Comparison of ENCODE assay signal across 8 cellular contexts in the genomic region with DNA sequence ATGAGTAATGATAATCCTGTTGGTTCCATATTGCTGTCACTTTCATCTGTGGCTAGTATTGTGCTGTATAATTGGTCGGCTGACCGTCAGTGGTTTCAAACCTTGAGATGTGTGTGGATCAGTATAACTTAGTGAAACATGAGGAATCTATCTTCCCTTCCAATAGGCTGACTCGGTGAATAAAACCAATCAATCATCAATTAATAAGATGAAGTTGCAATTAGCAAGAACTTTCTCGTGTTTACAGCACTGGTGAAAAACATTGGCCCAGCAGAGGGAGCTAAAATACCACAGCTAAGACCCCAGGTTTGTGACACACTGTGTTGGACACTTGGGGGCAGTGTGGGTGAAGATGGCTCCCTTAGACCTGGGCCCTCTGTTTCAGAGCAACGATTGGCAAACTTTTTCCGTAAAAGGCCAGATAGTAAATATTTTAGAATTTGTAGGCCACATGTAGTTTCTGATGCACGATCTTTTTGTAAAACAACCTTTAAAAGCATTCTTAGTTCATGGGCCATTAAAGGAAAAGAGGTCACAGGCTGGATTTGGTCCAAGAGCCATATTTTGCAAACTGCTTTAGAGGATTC. TPM values are rescaled to one million over a fixed set of nuclear protein-coding genes. Genes with fewer than 3 reads are reported as not detected.
DNase-seq lines count a peak whose midpoint lies in the region; ATAC-seq, FAIRE-seq and TF ChIP-seq lines count a peak whose summit lies in the region.

No MANE protein-coding gene starts in this region.

- H3K9me3 ChIP-seq in H1 (ENCODE audit: insufficient read depth in 2 of 2, low read depth in 1 of 2, low read length in 1 of 2), result no peaks in the 10 kb centered on the region

- H3K4me1 Mint-ChIP-seq in activated CD4-positive, alpha-beta memory T cell treated with anti-CD3 and anti-CD28 coated beads, Interleukin-2, amount 10 ng/mL, durations not matched to agents 7 days and 5 days, result peaks cover 25% of the 10 kb centered on the region

- CTCF ChIA-PET in activated CD4-positive, alpha-beta memory T cell treated with anti-CD3 and anti-CD28 coated beads, Interleukin-2, amount 10 ng/mL, durations not matched to agents 7 days and 5 days (lab: Charles Lee), result interaction anchor here (0.6 to 5.8 kb wide), 13 partner anchors 15 to 392 kb away, joined by 3 to 48 read pairs (median 3); partner anchors contain the start of gene AGBL3
- CTCF ChIA-PET in H1 (lab: Charles Lee; ENCODE audit: partially characterized antibody), result interaction anchor here (0.8 to 6.5 kb wide), 35 partner anchors 9 to 364 kb away, joined by 3 to 171 read pairs (median 7); no protein-coding TSS in a partner anchor

- H3K27me3 Mint-ChIP-seq in activated CD4-positive, alpha-beta memory T cell treated with anti-CD3 and anti-CD28 coated beads, Interleukin-2, amount 10 ng/mL, durations not matched to agents 7 days and 5 days, result peaks cover 17% of the 10 kb centered on the region

- no peak overlapping the region for H3K56ac ChIP-seq in H1 (replicated peaks; ENCODE audit: insufficient read length, low read depth, low read length)

- H3K27me3 ChIP-seq in H1 (replicated peaks in 1 of 4; ENCODE audit: control insufficient read depth in 3 of 4, extremely low read depth in 1 of 4, insufficient read depth in 3 of 4, low read length in 3 of 4), result no peaks in the 10 kb centered on the region

- H3K36me3 ChIP-seq in H1 (ENCODE audit: control insufficient read depth in 2 of 4, insufficient read depth in 4 of 4, low read length in 3 of 4), result no peaks in the 10 kb centered on the region

- H3K9me3 Mint-ChIP-seq in activated CD4-positive, alpha-beta memory T cell treated with anti-CD3 and anti-CD28 coated beads, Interleukin-2, amount 10 ng/mL, durations not matched to agents 7 days and 5 days, result no peaks in the 10 kb centered on the region

- no peak overlapping the region for H3K14ac ChIP-seq in H1 (ENCODE audit: insufficient read length)

- TF ChIP-seq CTCF in H1 (IDR thresholded peaks at IDR 0.05; ENCODE audit: control extremely low read depth in 1 of 3, insufficient read depth in 1 of 3, low read depth in 1 of 3, low read length in 3 of 3), result peak; percentile 80 to 100 (median 99)

- POLR2A ChIA-PET in activated CD4-positive, alpha-beta memory T cell treated with anti-CD3 and anti-CD28 coated beads, Interleukin-2, amount 10 ng/mL, durations not matched to agents 7 days and 5 days (lab: Charles Lee), result interaction anchor here (1.2 kb wide), 1 partner anchor 54 kb away, joined by 5 read pairs; no protein-coding TSS in a partner anchor
- POLR2A ChIA-PET in H1 (lab: Charles Lee; ENCODE audit: partially characterized antibody), result interaction anchor here (1.9 kb wide), 1 partner anchor 54 kb away, joined by 9 read pairs; no protein-coding TSS in a partner anchor

- no peak overlapping the region for H3K4me3 Mint-ChIP-seq in activated CD4-positive, alpha-beta memory T cell treated with anti-CD3 and anti-CD28 coated beads, Interleukin-2, amount 10 ng/mL, durations not matched to agents 7 days and 5 days

- no peak overlapping the region for H4K8ac ChIP-seq in H1 (ENCODE audit: extremely low read depth, insufficient read depth, low read length)

- H3K4ac ChIP-seq in H1 (replicated peaks; ENCODE audit: insufficient read length, low read depth, low read length), result no peak overlapping the region

- no peaks in the 10 kb centered on the region for H4K20me1 ChIP-seq in H1 (replicated peaks in 1 of 2; ENCODE audit: control insufficient read depth in 1 of 2, insufficient read depth in 2 of 2, low read length in 2 of 2)

- no peak overlapping the region for H2BK15ac ChIP-seq in H1 (ENCODE audit: low read length)

- H3K4me2 ChIP-seq in H1 (ENCODE audit: insufficient read depth in 1 of 2, low read depth in 2 of 2, low read length in 2 of 2), result no peak overlapping the region

- no peak overlapping the region for H2AK5ac ChIP-seq in H1 (ENCODE audit: low read depth, low read length)

- TF ChIP-seq POLR2A in H1 (IDR thresholded peaks at IDR 0.05; ENCODE audit: control extremely low read depth in 1 of 2, low read depth in 2 of 2, low read length in 2 of 2), result no peak

- H3K18ac ChIP-seq in H1 (ENCODE audit: extremely low read depth, low read length), result no peak overlapping the region

- WGBS in H1 (ENCODE audit: extremely low coverage in 1 of 2, insufficient coverage in 1 of 2, insufficient read length in 1 of 2, insufficient replicate concordance in 2 of 2, low coverage in 1 of 2, low lambda C conversion rate in 2 of 2, missing lambda C conversion rate in 1 of 2), 2 experiments, result 31% methylated on average over 7 of the region's 7 CpGs; no CpG with 5 or more reads in 1 of the 2 experiments

- TF ChIP-seq EP300 in H1 (IDR thresholded peaks at IDR 0.05; ENCODE audit: borderline replicate concordance in 1 of 2, low read depth in 2 of 2, low read length in 2 of 2), result no peak

- ATAC-seq in GM19467 (IDR thresholded peaks at IDR 0.05; ENCODE audit: unreplicated experiment) (peak; percentile 97), HG03575 (IDR thresholded peaks at IDR 0.05; ENCODE audit: extremely low read depth, insufficient number of reproducible peaks, low FRiP score, unreplicated experiment) (peak; percentile 89)

- peak; percentile 100 for TF ChIP-seq RAD21 in H1 (IDR thresholded peaks at IDR 0.05 in 1 of 2, conservative IDR thresholded peaks at IDR 0.05 in 1 of 2; ENCODE audit: low read depth in 2 of 2, low read length in 2 of 2)

- H2BK12ac ChIP-seq in H1 (ENCODE audit: low read depth, low read length), result no peak overlapping the region

- H3K36me3 Mint-ChIP-seq in activated CD4-positive, alpha-beta memory T cell treated with anti-CD3 and anti-CD28 coated beads, Interleukin-2, amount 10 ng/mL, durations not matched to agents 7 days and 5 days (ENCODE audit: low read depth), result no peaks in the 10 kb centered on the region

- no peak overlapping the region for H2BK5ac ChIP-seq in H1 (ENCODE audit: low read depth, low read length)

- H3K4me1 ChIP-seq in H1 (replicated peaks in 1 of 4; ENCODE audit: control insufficient read depth in 3 of 4, insufficient read depth in 4 of 4, low read length in 3 of 4), result no peaks in the 10 kb centered on the region

- FAIRE-seq in H1 (lab: Jason Lieb, UNC), result peak; percentile 99

- peak; percentile 80 for DNase-seq in COR-L47 (lab: John Stamatoyannopoulos, UW)
- peak; percentile 95 for DNase-seq in NCI-H82 (lab: John Stamatoyannopoulos, UW)
- DNase-seq in activated CD4-positive, alpha-beta memory T cell treated with anti-CD3 and anti-CD28 coated beads, Interleukin-2, amount 10 ng/mL, durations not matched to agents 7 days and 5 days, result peak; percentile 83
- peak; percentile 36 to 83 for DNase-seq in H1 (ENCODE audit: low read depth in 1 of 2, low spot score in 2 of 2)
- peak; percentile 87 for DNase-seq in midbrain (lab: John Stamatoyannopoulos, UW)
- DNase-seq in stimulated activated CD8-positive, alpha-beta memory T cell treated with anti-CD3 and anti-CD28 coated beads, Interleukin-4, amount 100 ng/mL, for 24 hours (ENCODE audit: low read depth), result peak; percentile 54

- H2BK20ac ChIP-seq in H1 (ENCODE audit: low read length), result no peak overlapping the region

- no peak overlapping the region for H3K4me3 ChIP-seq in H1 (ENCODE audit: extremely low read depth in 1 of 4, insufficient read depth in 2 of 4, low read depth in 3 of 4, low read length in 4 of 4)

- H3K9ac ChIP-seq in H1 (replicated peaks in 1 of 4; ENCODE audit: extremely low read depth in 1 of 4, low read depth in 3 of 4, low read length in 3 of 4), result no peak overlapping the region

- H3K79me2 ChIP-seq in H1 (ENCODE audit: control insufficient read depth in 1 of 2, insufficient read depth in 2 of 2, low read length in 2 of 2), result no peaks in the 10 kb centered on the region

- H4K91ac ChIP-seq in H1 (replicated peaks; ENCODE audit: insufficient read length, low read length), result no peak overlapping the region

- no peak overlapping the region for H3K27ac ChIP-seq in H1 (ENCODE audit: low read depth, low read length)

- no peaks in the 10 kb centered on the region for H3K79me1 ChIP-seq in H1 (ENCODE audit: low read depth, low read length)

- H2BK120ac ChIP-seq in H1 (replicated peaks; ENCODE audit: low read depth, low read length), result no peak overlapping the region

- H3K23me2 ChIP-seq in H1 (ENCODE audit: low read depth, low read length), result no peaks in the 10 kb centered on the region

- H3K27ac Mint-ChIP-seq in activated CD4-positive, alpha-beta memory T cell treated with anti-CD3 and anti-CD28 coated beads, Interleukin-2, amount 10 ng/mL, durations not matched to agents 7 days and 5 days, result no peak overlapping the region

- H3K23ac ChIP-seq in H1 (ENCODE audit: insufficient read length), result no peak overlapping the region

- no peak overlapping the region for H2AFZ ChIP-seq in H1 (ENCODE audit: low read length)

- no peak overlapping the region for H4K5ac ChIP-seq in H1 (ENCODE audit: insufficient read length, low read depth, low read length)

TF ChIP-seq in H1, 55 proteins besides CTCF, POLR2A, EP300 and RAD21 (continues in another document):
- TF ChIP-seq, protein P1, sequence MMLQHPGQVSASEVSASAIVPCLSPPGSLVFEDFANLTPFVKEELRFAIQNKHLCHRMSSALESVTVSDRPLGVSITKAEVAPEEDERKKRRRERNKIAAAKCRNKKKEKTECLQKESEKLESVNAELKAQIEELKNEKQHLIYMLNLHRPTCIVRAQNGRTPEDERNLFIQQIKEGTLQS (IDR thresholded peaks at IDR 0.05; ENCODE audit: insufficient read depth, low read depth, low read length), result 0 out of 2 replicates have a peak, but pooled peaks have one; percentile 50
- TF ChIP-seq CREB1 (IDR thresholded peaks at IDR 0.05), result peak; percentile 20; the same call in 1 of the 2 replicates
- peak; percentile 83 for TF ChIP-seq YY1 (IDR thresholded peaks at IDR 0.05; ENCODE audit: low read depth, low read length)
- 0 out of 2 replicates have a peak, but pooled peaks have one; percentile 35 for TF ChIP-seq JUND (IDR thresholded peaks at IDR 0.05; ENCODE audit: low read length)
- TF ChIP-seq CHD2 (IDR thresholded peaks at IDR 0.05; ENCODE audit: low read length), result peak; percentile 47; the same call in 1 of the 2 replicates
- no peak for TF ChIP-seq TEAD4 (IDR thresholded peaks at IDR 0.05; ENCODE audit: low read depth, low read length)
- no peak for TF ChIP-seq EGR1 (IDR thresholded peaks at IDR 0.05; ENCODE audit: borderline replicate concordance, low read depth, low read length)
- TF ChIP-seq SUZ12 (IDR thresholded peaks at IDR 0.05; ENCODE audit: low read length), result no peak

RNA-seq across cellular contexts. Expression of gene STRA8, which starts 47.8 kb away (rescaled TPM):
- total RNA-seq in activated CD4-positive, alpha-beta memory T cell treated with anti-CD3 and anti-CD28 coated beads, Interleukin-2, amount 10 ng/mL, durations not matched to agents 7 days and 5 days, result not detected
- total RNA-seq in H1 (2021; fragmentation: NEBNext Ultra II Directional; extraction: Animal tissue kit (Norgen Biotek cat#: 25700)), result not detected in 2 replicates
- not detected in 2 replicates for polyA plus RNA-seq in H1 (2011; rRNA removed)
- not detected for polyA plus RNA-seq in H1 (2011; cell fraction: cytosol; rRNA removed)
- polyA plus RNA-seq in H1 (2011; cell fraction: nucleus; rRNA removed), result not detected
- not detected in 4 replicates for polyA plus RNA-seq in H1 (2012, experiment 1 of 2)
- polyA plus RNA-seq in H1 (2012, experiment 2 of 2), result not detected
- not detected for polyA plus RNA-seq in H1 (2013, experiment 1 of 2)
- polyA plus RNA-seq in H1 (2013, experiment 2 of 2), result not detected
- polyA minus RNA-seq in H1 (2011; rRNA and poly(A)+ RNA removed), result not detected in 2 replicates
- polyA minus RNA-seq in H1 (2011; cell fraction: cytosol; rRNA and poly(A)+ RNA removed), result not detected
- not detected for polyA minus RNA-seq in H1 (2011; cell fraction: nucleus; rRNA and poly(A)+ RNA removed)
